1 cellular context compared by ENCODE assay signal in the genomic region with DNA sequence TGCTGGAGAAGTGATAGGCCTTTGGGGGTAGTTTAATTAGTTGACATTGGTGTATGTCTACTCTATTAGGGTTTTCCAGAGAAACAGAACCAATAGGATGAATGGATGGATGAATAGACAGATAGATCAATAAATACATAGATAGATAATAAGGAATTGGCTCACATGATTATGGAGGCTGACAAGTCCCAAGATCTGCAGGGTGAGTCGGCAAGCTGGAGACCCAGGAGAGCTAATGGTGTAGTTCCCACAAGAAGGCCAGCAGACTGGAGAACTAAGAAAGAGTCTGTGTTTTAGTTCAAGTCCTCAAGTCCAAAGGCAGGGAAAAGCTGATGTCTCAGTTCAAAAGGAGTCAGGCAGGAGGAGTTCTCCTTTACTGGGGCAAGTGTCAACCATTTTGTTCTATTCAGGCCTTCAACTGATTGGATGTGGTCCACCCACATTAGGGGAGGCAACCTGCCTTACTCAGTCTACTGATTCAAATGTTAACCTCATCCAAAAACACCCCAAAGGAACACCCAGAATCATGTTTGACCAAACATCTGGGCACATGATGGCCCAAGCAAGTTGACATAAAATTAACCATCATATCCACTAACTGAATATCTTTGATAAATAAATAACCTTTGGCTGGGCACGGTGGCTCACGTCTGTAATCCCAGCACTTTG.
TF ChIP-seq lines count a peak whose summit lies in the region.

No MANE protein-coding gene starts in this region.

TF ChIP-seq in K562, 482 proteins besides CTCF, POLR2A, EP300 and RAD21 (continued from another document):
- TF ChIP-seq, protein P1, sequence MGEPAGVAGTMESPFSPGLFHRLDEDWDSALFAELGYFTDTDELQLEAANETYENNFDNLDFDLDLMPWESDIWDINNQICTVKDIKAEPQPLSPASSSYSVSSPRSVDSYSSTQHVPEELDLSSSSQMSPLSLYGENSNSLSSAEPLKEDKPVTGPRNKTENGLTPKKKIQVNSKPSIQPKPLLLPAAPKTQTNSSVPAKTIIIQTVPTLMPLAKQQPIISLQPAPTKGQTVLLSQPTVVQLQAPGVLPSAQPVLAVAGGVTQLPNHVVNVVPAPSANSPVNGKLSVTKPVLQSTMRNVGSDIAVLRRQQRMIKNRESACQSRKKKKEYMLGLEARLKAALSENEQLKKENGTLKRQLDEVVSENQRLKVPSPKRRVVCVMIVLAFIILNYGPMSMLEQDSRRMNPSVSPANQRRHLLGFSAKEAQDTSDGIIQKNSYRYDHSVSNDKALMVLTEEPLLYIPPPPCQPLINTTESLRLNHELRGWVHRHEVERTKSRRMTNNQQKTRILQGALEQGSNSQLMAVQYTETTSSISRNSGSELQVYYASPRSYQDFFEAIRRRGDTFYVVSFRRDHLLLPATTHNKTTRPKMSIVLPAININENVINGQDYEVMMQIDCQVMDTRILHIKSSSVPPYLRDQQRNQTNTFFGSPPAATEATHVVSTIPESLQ (CRISPR knock-in tag; IDR thresholded peaks at IDR 0.05) = no peak
- TF ChIP-seq HDAC8 (tag; IDR thresholded peaks at IDR 0.05) (no peak), SRSF1 (IDR thresholded peaks at IDR 0.05; ENCODE audit: low read depth, low read length) (no peak), ZNF717 (CRISPR knock-in tag; IDR thresholded peaks at IDR 0.05) (no peak), ZNF282 (CRISPR knock-in tag; IDR thresholded peaks at IDR 0.05) (no peak), ZNF584 (CRISPR knock-in tag; IDR thresholded peaks at IDR 0.05; ENCODE audit: low read depth) (no peak), TOE1 (IDR thresholded peaks at IDR 0.05; ENCODE audit: borderline replicate concordance) (no peak), TOE1 (CRISPR knock-in tag; IDR thresholded peaks at IDR 0.05; ENCODE audit: borderline replicate concordance, low read depth) (no peak), TAL1 (IDR thresholded peaks at IDR 0.05) (no peak), RBM22 (IDR thresholded peaks at IDR 0.05; ENCODE audit: low read depth, low read length, poor library complexity, severe bottlenecking) (no peak), ZNF644 (tag; IDR thresholded peaks at IDR 0.05; ENCODE audit: low read depth) (no peak), ZEB2 (IDR thresholded peaks at IDR 0.05) (no peak), KDM5B (IDR thresholded peaks at IDR 0.05; ENCODE audit: insufficient replicate concordance, low read depth, low read length) (no peak), ZSCAN32 (CRISPR knock-in tag; IDR thresholded peaks at IDR 0.05) (no peak), TGIF2 (CRISPR knock-in tag; IDR thresholded peaks at IDR 0.05) (no peak), YY1 (IDR thresholded peaks at IDR 0.05; ENCODE audit: borderline replicate concordance in 1 of 3, control insufficient read depth in 1 of 3, extremely low read depth in 1 of 3, insufficient read depth in 3 of 3, insufficient read length in 1 of 3, insufficient replicate concordance in 2 of 3, low read depth in 1 of 3, low read length in 2 of 3) (peak in 1 of 3 experiments; percentile 76), POLR3G (IDR thresholded peaks at IDR 0.05; ENCODE audit: extremely low read depth, insufficient read length, insufficient replicate concordance) (no peak)
- TF ChIP-seq, protein P2, sequence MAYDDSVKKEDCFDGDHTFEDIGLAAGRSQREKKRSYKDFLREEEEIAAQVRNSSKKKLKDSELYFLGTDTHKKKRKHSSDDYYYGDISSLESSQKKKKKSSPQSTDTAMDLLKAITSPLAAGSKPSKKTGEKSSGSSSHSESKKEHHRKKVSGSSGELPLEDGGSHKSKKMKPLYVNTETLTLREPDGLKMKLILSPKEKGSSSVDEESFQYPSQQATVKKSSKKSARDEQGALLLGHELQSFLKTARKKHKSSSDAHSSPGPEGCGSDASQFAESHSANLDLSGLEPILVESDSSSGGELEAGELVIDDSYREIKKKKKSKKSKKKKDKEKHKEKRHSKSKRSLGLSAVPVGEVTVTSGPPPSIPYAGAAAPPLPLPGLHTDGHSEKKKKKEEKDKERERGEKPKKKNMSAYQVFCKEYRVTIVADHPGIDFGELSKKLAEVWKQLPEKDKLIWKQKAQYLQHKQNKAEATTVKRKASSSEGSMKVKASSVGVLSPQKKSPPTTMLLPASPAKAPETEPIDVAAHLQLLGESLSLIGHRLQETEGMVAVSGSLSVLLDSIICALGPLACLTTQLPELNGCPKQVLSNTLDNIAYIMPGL (CRISPR knock-in tag; IDR thresholded peaks at IDR 0.05) = no peak
- TF ChIP-seq, protein P3, sequence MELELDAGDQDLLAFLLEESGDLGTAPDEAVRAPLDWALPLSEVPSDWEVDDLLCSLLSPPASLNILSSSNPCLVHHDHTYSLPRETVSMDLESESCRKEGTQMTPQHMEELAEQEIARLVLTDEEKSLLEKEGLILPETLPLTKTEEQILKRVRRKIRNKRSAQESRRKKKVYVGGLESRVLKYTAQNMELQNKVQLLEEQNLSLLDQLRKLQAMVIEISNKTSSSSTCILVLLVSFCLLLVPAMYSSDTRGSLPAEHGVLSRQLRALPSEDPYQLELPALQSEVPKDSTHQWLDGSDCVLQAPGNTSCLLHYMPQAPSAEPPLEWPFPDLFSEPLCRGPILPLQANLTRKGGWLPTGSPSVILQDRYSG (tag; conservative IDR thresholded peaks at IDR 0.05; ENCODE audit: low read depth) = 0 out of 2 replicates have a peak, but pooled peaks have one; percentile 44
- TF ChIP-seq, protein P4, sequence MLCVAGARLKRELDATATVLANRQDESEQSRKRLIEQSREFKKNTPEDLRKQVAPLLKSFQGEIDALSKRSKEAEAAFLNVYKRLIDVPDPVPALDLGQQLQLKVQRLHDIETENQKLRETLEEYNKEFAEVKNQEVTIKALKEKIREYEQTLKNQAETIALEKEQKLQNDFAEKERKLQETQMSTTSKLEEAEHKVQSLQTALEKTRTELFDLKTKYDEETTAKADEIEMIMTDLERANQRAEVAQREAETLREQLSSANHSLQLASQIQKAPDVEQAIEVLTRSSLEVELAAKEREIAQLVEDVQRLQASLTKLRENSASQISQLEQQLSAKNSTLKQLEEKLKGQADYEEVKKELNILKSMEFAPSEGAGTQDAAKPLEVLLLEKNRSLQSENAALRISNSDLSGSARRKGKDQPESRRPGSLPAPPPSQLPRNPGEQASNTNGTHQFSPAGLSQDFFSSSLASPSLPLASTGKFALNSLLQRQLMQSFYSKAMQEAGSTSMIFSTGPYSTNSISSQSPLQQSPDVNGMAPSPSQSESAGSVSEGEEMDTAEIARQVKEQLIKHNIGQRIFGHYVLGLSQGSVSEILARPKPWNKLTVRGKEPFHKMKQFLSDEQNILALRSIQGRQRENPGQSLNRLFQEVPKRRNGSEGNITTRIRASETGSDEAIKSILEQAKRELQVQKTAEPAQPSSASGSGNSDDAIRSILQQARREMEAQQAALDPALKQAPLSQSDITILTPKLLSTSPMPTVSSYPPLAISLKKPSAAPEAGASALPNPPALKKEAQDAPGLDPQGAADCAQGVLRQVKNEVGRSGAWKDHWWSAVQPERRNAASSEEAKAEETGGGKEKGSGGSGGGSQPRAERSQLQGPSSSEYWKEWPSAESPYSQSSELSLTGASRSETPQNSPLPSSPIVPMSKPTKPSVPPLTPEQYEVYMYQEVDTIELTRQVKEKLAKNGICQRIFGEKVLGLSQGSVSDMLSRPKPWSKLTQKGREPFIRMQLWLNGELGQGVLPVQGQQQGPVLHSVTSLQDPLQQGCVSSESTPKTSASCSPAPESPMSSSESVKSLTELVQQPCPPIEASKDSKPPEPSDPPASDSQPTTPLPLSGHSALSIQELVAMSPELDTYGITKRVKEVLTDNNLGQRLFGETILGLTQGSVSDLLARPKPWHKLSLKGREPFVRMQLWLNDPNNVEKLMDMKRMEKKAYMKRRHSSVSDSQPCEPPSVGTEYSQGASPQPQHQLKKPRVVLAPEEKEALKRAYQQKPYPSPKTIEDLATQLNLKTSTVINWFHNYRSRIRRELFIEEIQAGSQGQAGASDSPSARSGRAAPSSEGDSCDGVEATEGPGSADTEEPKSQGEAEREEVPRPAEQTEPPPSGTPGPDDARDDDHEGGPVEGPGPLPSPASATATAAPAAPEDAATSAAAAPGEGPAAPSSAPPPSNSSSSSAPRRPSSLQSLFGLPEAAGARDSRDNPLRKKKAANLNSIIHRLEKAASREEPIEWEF (CRISPR knock-in tag; IDR thresholded peaks at IDR 0.05) = peak; percentile 88
- TF ChIP-seq, protein P5, sequence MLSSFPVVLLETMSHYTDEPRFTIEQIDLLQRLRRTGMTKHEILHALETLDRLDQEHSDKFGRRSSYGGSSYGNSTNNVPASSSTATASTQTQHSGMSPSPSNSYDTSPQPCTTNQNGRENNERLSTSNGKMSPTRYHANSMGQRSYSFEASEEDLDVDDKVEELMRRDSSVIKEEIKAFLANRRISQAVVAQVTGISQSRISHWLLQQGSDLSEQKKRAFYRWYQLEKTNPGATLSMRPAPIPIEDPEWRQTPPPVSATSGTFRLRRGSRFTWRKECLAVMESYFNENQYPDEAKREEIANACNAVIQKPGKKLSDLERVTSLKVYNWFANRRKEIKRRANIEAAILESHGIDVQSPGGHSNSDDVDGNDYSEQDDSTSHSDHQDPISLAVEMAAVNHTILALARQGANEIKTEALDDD (IDR thresholded peaks at IDR 0.05) = 0 out of 2 replicates have a peak, but pooled peaks have one; percentile 14
- TF ChIP-seq, protein P6, sequence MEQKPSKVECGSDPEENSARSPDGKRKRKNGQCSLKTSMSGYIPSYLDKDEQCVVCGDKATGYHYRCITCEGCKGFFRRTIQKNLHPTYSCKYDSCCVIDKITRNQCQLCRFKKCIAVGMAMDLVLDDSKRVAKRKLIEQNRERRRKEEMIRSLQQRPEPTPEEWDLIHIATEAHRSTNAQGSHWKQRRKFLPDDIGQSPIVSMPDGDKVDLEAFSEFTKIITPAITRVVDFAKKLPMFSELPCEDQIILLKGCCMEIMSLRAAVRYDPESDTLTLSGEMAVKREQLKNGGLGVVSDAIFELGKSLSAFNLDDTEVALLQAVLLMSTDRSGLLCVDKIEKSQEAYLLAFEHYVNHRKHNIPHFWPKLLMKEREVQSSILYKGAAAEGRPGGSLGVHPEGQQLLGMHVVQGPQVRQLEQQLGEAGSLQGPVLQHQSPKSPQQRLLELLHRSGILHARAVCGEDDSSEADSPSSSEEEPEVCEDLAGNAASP (IDR thresholded peaks at IDR 0.05) = no peak
- TF ChIP-seq, protein P7, sequence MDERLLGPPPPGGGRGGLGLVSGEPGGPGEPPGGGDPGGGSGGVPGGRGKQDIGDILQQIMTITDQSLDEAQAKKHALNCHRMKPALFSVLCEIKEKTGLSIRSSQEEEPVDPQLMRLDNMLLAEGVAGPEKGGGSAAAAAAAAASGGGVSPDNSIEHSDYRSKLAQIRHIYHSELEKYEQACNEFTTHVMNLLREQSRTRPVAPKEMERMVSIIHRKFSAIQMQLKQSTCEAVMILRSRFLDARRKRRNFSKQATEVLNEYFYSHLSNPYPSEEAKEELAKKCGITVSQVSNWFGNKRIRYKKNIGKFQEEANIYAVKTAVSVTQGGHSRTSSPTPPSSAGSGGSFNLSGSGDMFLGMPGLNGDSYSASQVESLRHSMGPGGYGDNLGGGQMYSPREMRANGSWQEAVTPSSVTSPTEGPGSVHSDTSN (CRISPR knock-in tag; IDR thresholded peaks at IDR 0.05; ENCODE audit: low read depth) = no peak
- TF ChIP-seq, protein P7 (tag; conservative IDR thresholded peaks at IDR 0.05; ENCODE audit: low read depth) = no peak
- TF ChIP-seq, protein P8, sequence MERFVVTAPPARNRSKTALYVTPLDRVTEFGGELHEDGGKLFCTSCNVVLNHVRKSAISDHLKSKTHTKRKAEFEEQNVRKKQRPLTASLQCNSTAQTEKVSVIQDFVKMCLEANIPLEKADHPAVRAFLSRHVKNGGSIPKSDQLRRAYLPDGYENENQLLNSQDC (CRISPR knock-in tag; IDR thresholded peaks at IDR 0.05) = no peak
- TF ChIP-seq, protein P9, sequence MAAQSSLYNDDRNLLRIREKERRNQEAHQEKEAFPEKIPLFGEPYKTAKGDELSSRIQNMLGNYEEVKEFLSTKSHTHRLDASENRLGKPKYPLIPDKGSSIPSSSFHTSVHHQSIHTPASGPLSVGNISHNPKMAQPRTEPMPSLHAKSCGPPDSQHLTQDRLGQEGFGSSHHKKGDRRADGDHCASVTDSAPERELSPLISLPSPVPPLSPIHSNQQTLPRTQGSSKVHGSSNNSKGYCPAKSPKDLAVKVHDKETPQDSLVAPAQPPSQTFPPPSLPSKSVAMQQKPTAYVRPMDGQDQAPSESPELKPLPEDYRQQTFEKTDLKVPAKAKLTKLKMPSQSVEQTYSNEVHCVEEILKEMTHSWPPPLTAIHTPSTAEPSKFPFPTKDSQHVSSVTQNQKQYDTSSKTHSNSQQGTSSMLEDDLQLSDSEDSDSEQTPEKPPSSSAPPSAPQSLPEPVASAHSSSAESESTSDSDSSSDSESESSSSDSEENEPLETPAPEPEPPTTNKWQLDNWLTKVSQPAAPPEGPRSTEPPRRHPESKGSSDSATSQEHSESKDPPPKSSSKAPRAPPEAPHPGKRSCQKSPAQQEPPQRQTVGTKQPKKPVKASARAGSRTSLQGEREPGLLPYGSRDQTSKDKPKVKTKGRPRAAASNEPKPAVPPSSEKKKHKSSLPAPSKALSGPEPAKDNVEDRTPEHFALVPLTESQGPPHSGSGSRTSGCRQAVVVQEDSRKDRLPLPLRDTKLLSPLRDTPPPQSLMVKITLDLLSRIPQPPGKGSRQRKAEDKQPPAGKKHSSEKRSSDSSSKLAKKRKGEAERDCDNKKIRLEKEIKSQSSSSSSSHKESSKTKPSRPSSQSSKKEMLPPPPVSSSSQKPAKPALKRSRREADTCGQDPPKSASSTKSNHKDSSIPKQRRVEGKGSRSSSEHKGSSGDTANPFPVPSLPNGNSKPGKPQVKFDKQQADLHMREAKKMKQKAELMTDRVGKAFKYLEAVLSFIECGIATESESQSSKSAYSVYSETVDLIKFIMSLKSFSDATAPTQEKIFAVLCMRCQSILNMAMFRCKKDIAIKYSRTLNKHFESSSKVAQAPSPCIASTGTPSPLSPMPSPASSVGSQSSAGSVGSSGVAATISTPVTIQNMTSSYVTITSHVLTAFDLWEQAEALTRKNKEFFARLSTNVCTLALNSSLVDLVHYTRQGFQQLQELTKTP (IDR thresholded peaks at IDR 0.05; ENCODE audit: low read depth in 1 of 2, partially characterized antibody in 2 of 2) = no peak
